Comparison of ENCODE assay signal across 8 cellular contexts in genomic region chr5:35319231-35320002, GRCh38.
DNase-seq lines count a peak whose midpoint lies in the region; ATAC-seq and TF ChIP-seq lines count a peak whose summit lies in the region.

No MANE protein-coding gene starts in this region.

- H3K36me3 ChIP-seq in ACC112 (ENCODE audit: insufficient read depth, low read length): no peaks in the 10 kb centered on the region

- no peak for TF ChIP-seq CTCF in RWPE1 (conservative IDR thresholded peaks at IDR 0.05; ENCODE audit: low read depth)

- H3K4me3 ChIP-seq in ACC112 (ENCODE audit: low read depth, low read length): peak overlapping the region; percentile 43

- H3K79me2 ChIP-seq in ACC112 (ENCODE audit: control insufficient read depth, insufficient read depth, low read length, unreplicated experiment): no peaks in the 10 kb centered on the region

- H3K27me3 ChIP-seq in ACC112 (ENCODE audit: insufficient read depth, low read length): 0 out of 2 replicates have a peak, but pooled peaks cover 3% of the 10 kb centered on the region

- DNase-seq in RWPE1 (ENCODE audit: low spot score) (peak; percentile 7), globus pallidus (ENCODE audit: low spot score) (peak; percentile 29), NCI-H146 (lab: John Stamatoyannopoulos, UW) (no peak), hippocampal formation (lab: John Stamatoyannopoulos, UW) (no peak)
- peak; percentile 6 to 73 (median 35) for DNase-seq in stimulated activated CD4-positive, alpha-beta T cell treated with anti-CD3 and anti-CD28 coated beads, TNF-alpha, amount 100 ng/mL, for 24 hours (ENCODE audit: low read depth in 3 of 3)

- H3K4me1 ChIP-seq in ACC112 (ENCODE audit: control insufficient read depth, insufficient read depth, low read length, unreplicated experiment): peaks cover 9% of the 10 kb centered on the region

- H3K27ac ChIP-seq in ACC112 (ENCODE audit: low read depth, low read length) (peak overlapping the region; percentile 37), RWPE1 (no peak overlapping the region)

- POLR2A ChIA-PET in RWPE1 (lab: Yijun Ruan, JAX; ENCODE audit: low non-redundant PET): no interaction called here

- no peak overlapping the region for H2AFZ ChIP-seq in ACC112 (ENCODE audit: low read length, unreplicated experiment)

- peak; percentile 96 for ATAC-seq in GM18909 (IDR thresholded peaks at IDR 0.05; ENCODE audit: poor library complexity, unreplicated experiment)
- ATAC-seq in HG03095 (IDR thresholded peaks at IDR 0.05; ENCODE audit: unreplicated experiment): peak; percentile 94

- CTCF ChIA-PET in RWPE1 (lab: Yijun Ruan, JAX): interaction anchor here (0.6 kb wide), 1 partner anchor 52 kb away, joined by 3 read pairs; no protein-coding TSS in a partner anchor

Comparison
In these comparisons a context has a peak if more than half of its experiments do, and no peak if none do; other contexts are left out.
1. DNase-seq: peak in RWPE1 (single experiment), globus pallidus (single experiment) and stimulated activated CD4-positive, alpha-beta T cell treated with anti-CD3 and anti-CD28 coated beads, TNF-alpha, amount 100 ng/mL, for 24 hours (3 of 3); none in NCI-H146 (single experiment) and hippocampal formation (0 of 2).